22 cellular contexts compared by ENCODE assay signal in genomic region chr19:30112171-30112570, GRCh38.
DNase-seq lines count a peak whose midpoint lies in the region; ATAC-seq and TF ChIP-seq lines count a peak whose summit lies in the region.
"Had no signal": no experiment of that assay in that cellular context is flagged by ENCODE, and none has a peak within 500 bp of the region (broad histone marks: within the 10 kb centered on the region; RNA-seq: fewer than 3 reads in every experiment).

No MANE protein-coding gene starts in this region.

- H3K36me3 ChIP-seq in Panc1 (ENCODE audit: control insufficient read depth, insufficient read depth, low read length) = no peaks in the 10 kb centered on the region
- H3K36me3 ChIP-seq in neuronal stem cell (replicated peaks in 1 of 2; ENCODE audit: control insufficient read depth in 2 of 2, insufficient read depth in 2 of 2, low read length in 2 of 2) = peaks cover 0 to 3% of the 10 kb centered on the region in 2 donors
- H3K36me3 ChIP-seq: BLaER1 had no signal

- no peaks in the 10 kb centered on the region for H3K4me1 Mint-ChIP-seq in stimulated activated memory B cell treated with anti-CD40 and anti-IgM and Interleukin-4, amounts not matched to agents 10 μg/mL and 1 μg/mL and 100 μg/mL, for 72 hours
- H3K4me1 Mint-ChIP-seq: B cell; CD4-positive, CD25-positive, alpha-beta regulatory T cell had no signal

- H3K9me3 ChIP-seq in Panc1 (ENCODE audit: control insufficient read depth, insufficient read depth, low read depth, low read length) (no peaks in the 10 kb centered on the region), neuronal stem cell (replicated peaks in 1 of 2; ENCODE audit: control insufficient read depth in 2 of 2, insufficient read depth in 1 of 2, low read depth in 1 of 2, low read length in 2 of 2) (peaks cover 0 to 2% of the 10 kb centered on the region in 2 donors)
- H3K9me3 ChIP-seq: BLaER1, Caco-2 had no signal

- no peak overlapping the region for H2BK120ac ChIP-seq in neuronal stem cell (ENCODE audit: low read depth, low read length)

- no peak overlapping the region for H3K4me2 ChIP-seq in neuronal stem cell (ENCODE audit: insufficient read depth, low read length, poor library complexity, severe bottlenecking)
- H3K4me2 ChIP-seq: BLaER1 had no signal

- no peak overlapping the region for H3K4me3 Mint-ChIP-seq in stimulated activated memory B cell treated with anti-CD40 and anti-IgM and Interleukin-4, amounts not matched to agents 10 μg/mL and 1 μg/mL and 100 μg/mL, for 72 hours
- H3K4me3 Mint-ChIP-seq: B cell; CD4-positive, CD25-positive, alpha-beta regulatory T cell; CD8-positive, alpha-beta T cell had no signal

- peak overlapping the region; percentile 63 for H3K14ac ChIP-seq in neuronal stem cell (ENCODE audit: low read length)

- H4K91ac ChIP-seq in neuronal stem cell (ENCODE audit: low read depth, low read length, poor library complexity) = no peak overlapping the region

- H3K9ac ChIP-seq in neuronal stem cell (ENCODE audit: low read depth, low read length, poor library complexity) = no peak overlapping the region
- H3K9ac ChIP-seq: BLaER1, GM23248 had no signal

- H3K4ac ChIP-seq in neuronal stem cell (ENCODE audit: low read length) = no peak overlapping the region

- H2AK5ac ChIP-seq in neuronal stem cell (ENCODE audit: low read depth, low read length) = peak overlapping the region; percentile 71

- no peaks in the 10 kb centered on the region for H3K9me3 Mint-ChIP-seq in stimulated activated memory B cell treated with anti-CD40 and anti-IgM and Interleukin-4, amounts not matched to agents 10 μg/mL and 1 μg/mL and 100 μg/mL, for 72 hours
- H3K9me3 Mint-ChIP-seq: CD8-positive, alpha-beta T cell had no signal

- H3K18ac ChIP-seq in neuronal stem cell (ENCODE audit: low read length) = peak overlapping the region; percentile 12

- H3K4me1 ChIP-seq in Panc1 (ENCODE audit: control insufficient read depth, insufficient read depth, low read length) = no peaks in the 10 kb centered on the region
- peaks cover 0 to 6% of the 10 kb centered on the region in 2 donors for H3K4me1 ChIP-seq in neuronal stem cell (ENCODE audit: control insufficient read depth in 2 of 2, insufficient read depth in 1 of 2, low read depth in 1 of 2, low read length in 2 of 2)
- H3K4me1 ChIP-seq: BLaER1, Caco-2 had no signal

- intact Hi-C loops in left ventricle myocardium superior (cut with micrococcal nuclease) = no loop called here
- intact Hi-C loops in left cardiac atrium (cut with DNase I) = no loop called here
- intact Hi-C loops in Panc1 (cut with micrococcal nuclease; ENCODE audit: unreplicated experiment) = no loop called here

- in situ Hi-C loops in Panc1 (cut with HindIII; ENCODE audit: low pct_unique_long_range_greater_than_20kb, low sequenced_read_pairs) = no loop called here

- DNase-seq in left ventricle myocardium superior = peak; percentile 18
- DNase-seq in left cardiac atrium = no peak
- DNase-seq in Panc1 (ENCODE audit: low read depth, low spot score) = no peak
- no peak for DNase-seq in neuronal stem cell (ENCODE audit: low spot score)
- no peak for DNase-seq in NCI-H345 treated with DMSO at 0.1 percent for 48 hours (lab: John Stamatoyannopoulos, UW; ENCODE audit: unreplicated experiment)
- DNase-seq: Caco-2; CD4-positive, CD25-positive, alpha-beta regulatory T cell; CD8-positive, alpha-beta T cell; DMS79; EL; GDM1; GM23248; H7; HCEC 1CT had no signal

- H3K79me1 ChIP-seq in neuronal stem cell (ENCODE audit: low read depth, low read length) = no peaks in the 10 kb centered on the region

- H2BK12ac ChIP-seq in neuronal stem cell (ENCODE audit: low read length) = no peak overlapping the region

- H3K27ac ChIP-seq in Panc1 (ENCODE audit: low read length) (no peak overlapping the region), neuronal stem cell (replicated peaks; ENCODE audit: low read length) (no peak overlapping the region)
- H3K27ac ChIP-seq: 22Rv1, BLaER1, C4-2B, GM23248 had no signal

- H2BK5ac ChIP-seq in neuronal stem cell (ENCODE audit: low read length) = no peak overlapping the region

- H3K27me3 Mint-ChIP-seq in stimulated activated memory B cell treated with anti-CD40 and anti-IgM and Interleukin-4, amounts not matched to agents 10 μg/mL and 1 μg/mL and 100 μg/mL, for 72 hours = peaks cover 16% of the 10 kb centered on the region
- H3K27me3 Mint-ChIP-seq: B cell; CD4-positive, CD25-positive, alpha-beta regulatory T cell had no signal

- H2BK15ac ChIP-seq in neuronal stem cell (ENCODE audit: low read length) = no peak overlapping the region

- H2AFZ ChIP-seq in neuronal stem cell (ENCODE audit: low read length) = no peak overlapping the region
- H2AFZ ChIP-seq: GM23248 had no signal

- ATAC-seq in left ventricle myocardium superior (no peak), left cardiac atrium (no peak), Panc1 (0 out of 2 replicates have a peak, but pooled peaks have one; percentile 15), HG02981 (IDR thresholded peaks at IDR 0.05; ENCODE audit: unreplicated experiment) (no peak), HG03457 (IDR thresholded peaks at IDR 0.05; ENCODE audit: unreplicated experiment) (no peak)
- ATAC-seq in stimulated activated memory B cell treated with anti-CD40 and anti-IgM and Interleukin-4, amounts not matched to agents 10 μg/mL and 1 μg/mL and 100 μg/mL, for 72 hours = peak; percentile 18
- ATAC-seq: CD8-positive, alpha-beta T cell; GM12878 had no signal

- BruUV-seq in Panc1 (replicated peaks; lab: Mats Ljungman, UMichigan) = no TSS peak

- H3K4me3 ChIP-seq in Panc1 (ENCODE audit: low read depth in 2 of 2, low read length in 2 of 2) (no peak overlapping the region), neuronal stem cell (ENCODE audit: low read length in 2 of 2) (no peak overlapping the region)
- H3K4me3 ChIP-seq: BLaER1, GM12878, GM23248 had no signal

- H3K27ac Mint-ChIP-seq in stimulated activated memory B cell treated with anti-CD40 and anti-IgM and Interleukin-4, amounts not matched to agents 10 μg/mL and 1 μg/mL and 100 μg/mL, for 72 hours = no peak overlapping the region
- H3K27ac Mint-ChIP-seq: B cell; CD4-positive, CD25-positive, alpha-beta regulatory T cell; CD8-positive, alpha-beta T cell had no signal

- CTCF ChIA-PET in Panc1 (lab: Charles Lee) = no interaction called here

- no peak for TF ChIP-seq CTCF in Panc1 (IDR thresholded peaks at IDR 0.05)

- H4K8ac ChIP-seq in neuronal stem cell (ENCODE audit: low read depth, low read length) = no peak overlapping the region

- no peaks in the 10 kb centered on the region for H3K36me3 Mint-ChIP-seq in stimulated activated memory B cell treated with anti-CD40 and anti-IgM and Interleukin-4, amounts not matched to agents 10 μg/mL and 1 μg/mL and 100 μg/mL, for 72 hours
- H3K36me3 Mint-ChIP-seq: CD4-positive, CD25-positive, alpha-beta regulatory T cell; CD8-positive, alpha-beta T cell had no signal

- H3K23ac ChIP-seq in neuronal stem cell (ENCODE audit: low read depth, low read length, poor library complexity) = no peak overlapping the region

- POLR2A ChIA-PET in Panc1 (lab: Charles Lee) = no interaction called here

- WGBS in neuronal stem cell (ENCODE audit: extremely low coverage in 2 of 2, insufficient read length in 2 of 2, insufficient replicate concordance in 1 of 2), 2 donors = no CpG with 5 or more reads among the region's 9 CpGs

- peaks cover 8% of the 10 kb centered on the region; the same call in 1 of the 2 replicates for H3K27me3 ChIP-seq in Panc1 (ENCODE audit: control insufficient read depth, insufficient read depth, low read length)
- peaks cover 0 to 8% (median 5%) of the 10 kb centered on the region in 3 experiments for H3K27me3 ChIP-seq in neuronal stem cell (ENCODE audit: control insufficient read depth in 3 of 3, insufficient read depth in 3 of 3, low read depth in 1 of 3, low read length in 3 of 3)
- H3K27me3 ChIP-seq: BLaER1 had no signal

Comparison
In these comparisons a context has a peak if more than half of its experiments do, and no peak if none do; other contexts are left out.
1. ATAC-seq: peak in Panc1 (single experiment) and stimulated activated memory B cell treated with anti-CD40 and anti-IgM and Interleukin-4, amounts not matched to agents 10 μg/mL and 1 μg/mL and 100 μg/mL, for 72 hours (single experiment); none in left ventricle myocardium superior (single experiment), left cardiac atrium (0 of 2), HG02981 (single experiment) and HG03457 (single experiment).